29 cellular contexts compared by ENCODE assay signal in genomic region chr4:13495753-13496152, GRCh38. TPM values are rescaled to one million over a fixed set of nuclear protein-coding genes. Genes with fewer than 3 reads are reported as not detected.
"Had no signal": no experiment of that assay in that cellular context is flagged by ENCODE, and none has a peak within 500 bp of the region (broad histone marks: within the 10 kb centered on the region; RNA-seq: fewer than 3 reads in every experiment).

No MANE protein-coding gene starts in this region.

- ATAC-seq: stimulated activated effector memory CD8-positive, alpha-beta T cell treated with anti-CD3 and anti-CD28 coated beads, Interleukin-12 subunit alpha, Interleukin-12 subunit beta, amount 100 ng/mL, for 72 hours; stimulated activated memory B cell treated with anti-CD40 and anti-IgM and Interleukin-4, amounts not matched to agents 10 μg/mL and 1 μg/mL and 100 μg/mL, for 72 hours; stimulated activated naive B cell treated with anti-CD40 and anti-IgM and Interleukin-4, amounts not matched to agents 10 μg/mL and 1 μg/mL and 100 μg/mL, for 72 hours; stimulated activated naive CD8-positive, alpha-beta T cell treated with anti-CD3 and anti-CD28 coated beads, Interleukin-15, amount 100 ng/mL, for 72 hours; stimulated activated naive CD8-positive, alpha-beta T cell treated with anti-CD3 and anti-CD28 coated beads, Interleukin-15, Interleukin-2, amounts not matched to agents 100 U/mL and 50 U/mL, for 24 hours; upper lobe of right lung had no signal

- H3K4me1 ChIP-seq: stomach, suprapubic skin, testis, thyroid gland, tibial artery, tibial nerve, upper lobe of left lung, upper lobe of right lung, uterus, vagina had no signal

- H3K27me3 ChIP-seq: testis, thyroid gland, upper lobe of left lung, vagina had no signal

- FAIRE-seq: urothelium cell line had no signal

- DNase-seq: stimulated activated CD4-positive, alpha-beta T cell treated with anti-CD3 and anti-CD28 coated beads, Interleukin-2, amount 100 ng/mL, for 48 hours; stimulated activated CD4-positive, alpha-beta T cell treated with anti-CD3 and anti-CD28 coated beads, Interleukin-4, amount 100 ng/mL, for 1 hour; stimulated activated CD4-positive, alpha-beta T cell treated with anti-CD3 and anti-CD28 coated beads, Interleukin-4, amount 100 ng/mL, for 24 hours; stimulated activated CD4-positive, alpha-beta T cell treated with anti-CD3 and anti-CD28 coated beads, Interleukin-4, amount 100 ng/mL, for 4 hours; stimulated activated CD8-positive, alpha-beta memory T cell treated with anti-CD3 and anti-CD28 coated beads, Interleukin-4, amount 100 ng/mL, for 48 hours; stimulated activated naive B cell treated with anti-CD40 and anti-IgM and Interleukin-4, amounts not matched to agents 10 μg/mL and 1 μg/mL and 100 μg/mL, for 72 hours; stimulated activated naive CD4-positive, alpha-beta T cell; stimulated activated naive CD4-positive, alpha-beta T cell treated with Interleukin-2 at 50 U/mL for 16 hours; stimulated activated naive CD8-positive, alpha-beta T cell treated with anti-CD3 and anti-CD28 coated beads, Interleukin-15, amount 100 ng/mL, for 72 hours; stimulated activated naive CD8-positive, alpha-beta T cell treated with anti-CD3 and anti-CD28 coated beads, Interleukin-15, Interleukin-2, amounts not matched to agents 100 U/mL and 50 U/mL, for 24 hours; stomach; substantia nigra; testis; thyroid gland; tibial artery; transverse colon; trophoblast cell; upper lobe of left lung; upper lobe of right lung; uterus had no signal

- H3K36me3 ChIP-seq: stomach, suprapubic skin, thoracic aorta, thyroid gland, tibial artery, tibial nerve, transverse colon, upper lobe of left lung, upper lobe of right lung, uterus, vagina had no signal

- H3K4me3 ChIP-seq: stomach, suprapubic skin, testis, thoracic aorta, thyroid gland, tibial artery, tibial nerve, transverse colon, upper lobe of left lung, upper lobe of right lung, uterus, vagina had no signal

- H3K27ac ChIP-seq: stomach, suprapubic skin, testis, thoracic aorta, thyroid gland, tibial artery, tibial nerve, transverse colon, upper lobe of left lung, upper lobe of right lung, uterus, vagina had no signal

- H3K9me3 ChIP-seq: suprapubic skin, testis, thoracic aorta, thyroid gland, tibial artery, tibial nerve, transverse colon, upper lobe of left lung, upper lobe of right lung, uterus, vagina had no signal

RNA-seq across cellular contexts. Expression of gene NKX3-2, which starts 48.6 kb away (rescaled TPM):
- total RNA-seq: upper lobe of right lung, ureter had no signal
- polyA plus RNA-seq: urinary bladder had no signal
